In the genomic region with DNA sequence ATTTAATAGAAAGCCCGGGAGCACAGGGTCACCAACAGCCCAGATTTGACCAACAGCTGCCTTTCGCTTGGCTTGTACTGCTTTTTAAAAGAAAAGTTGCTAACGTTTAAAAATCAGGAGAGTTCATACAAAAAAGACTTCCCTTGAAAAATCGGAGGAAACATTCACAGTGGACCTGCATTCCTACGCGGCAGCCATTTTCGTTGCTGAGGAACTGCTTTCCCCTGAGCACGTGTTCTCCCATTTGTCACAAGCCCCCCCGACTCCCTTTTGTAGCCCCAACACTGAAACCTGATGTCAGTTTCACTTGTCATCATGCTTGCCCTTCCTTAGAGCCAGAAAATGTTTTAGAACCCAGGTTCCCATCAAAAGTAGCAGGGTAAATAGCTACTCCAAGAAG, we compare ENCODE assay signal across 1 cellular context.
A peak's percentile ranks its signal among the peaks of the same experiment; 100 is the strongest.
TF ChIP-seq lines count a peak whose summit lies in the region.

No MANE protein-coding gene starts in this region.

TF ChIP-seq in H1, 55 proteins besides CTCF, POLR2A, EP300 and RAD21:
- TF ChIP-seq YY1 (IDR thresholded peaks at IDR 0.05; ENCODE audit: low read depth, low read length), result peak; percentile 59; the same call in 1 of the 2 replicates
- no peak for TF ChIP-seq GABPA (IDR thresholded peaks at IDR 0.05; ENCODE audit: borderline replicate concordance, insufficient read depth, low read length)
